Comparison of ENCODE assay signal across 9 cellular contexts in genomic region chr11:75174781-75175370, GRCh38. TPM values are rescaled to one million over a fixed set of nuclear protein-coding genes. Genes with fewer than 3 reads are reported as not detected.
DNase-seq lines count a peak whose midpoint lies in the region; ATAC-seq, FAIRE-seq and TF ChIP-seq lines count a peak whose summit lies in the region.
"Had no signal": no experiment of that assay in that cellular context is flagged by ENCODE, and none has a peak within 500 bp of the region (broad histone marks: within the 10 kb centered on the region; RNA-seq: fewer than 3 reads in every experiment).

No MANE protein-coding gene starts in this region.

- H3K9me3 Mint-ChIP-seq in effector memory CD8-positive, alpha-beta T cell: no peaks in the 10 kb centered on the region
- no peaks in the 10 kb centered on the region for H3K9me3 Mint-ChIP-seq in nephron progenitor cell

- peaks cover 3% of the 10 kb centered on the region; the same call in 1 of the 2 replicates for H4K20me1 ChIP-seq in DND-41 (ENCODE audit: insufficient read depth, low read length)

- no peaks in the 10 kb centered on the region for H3K79me2 ChIP-seq in DND-41 (ENCODE audit: insufficient read depth, low read length)

- H2AFZ ChIP-seq in DND-41 (ENCODE audit: low read depth, low read length): peak overlapping the region; percentile 65

- H3K27me3 Mint-ChIP-seq in effector memory CD8-positive, alpha-beta T cell: peaks cover 0 to 17% of the 10 kb centered on the region in 2 donors
- peaks cover 5% of the 10 kb centered on the region for H3K27me3 Mint-ChIP-seq in nephron progenitor cell (ENCODE audit: low read depth, poor library complexity)

- H3K9me3 ChIP-seq in DND-41 (ENCODE audit: insufficient read depth, low read length, severe bottlenecking) (no peaks in the 10 kb centered on the region), small intestine (ENCODE audit: control insufficient read depth, low read depth) (no peaks in the 10 kb centered on the region)

- H3K27ac ChIP-seq in DND-41 (ENCODE audit: low read length): 0 out of 2 replicates have a peak overlapping the region, but pooled peaks have one; percentile 27
- peak overlapping the region in 1 of 2 donors; percentile 59 for H3K27ac ChIP-seq in small intestine (ENCODE audit: low read depth in 1 of 2, low read length in 1 of 2)

- peak; percentile 84 for ATAC-seq in DND-41 (ENCODE audit: insufficient read depth, low read depth)
- no peak for ATAC-seq in effector memory CD8-positive, alpha-beta T cell (replicated peaks)

- H3K36me3 ChIP-seq in DND-41 (ENCODE audit: insufficient read depth, low read length) (no peaks in the 10 kb centered on the region), small intestine (ENCODE audit: control insufficient read depth in 2 of 2, insufficient read depth in 2 of 2, low read length in 2 of 2) (peaks cover 0 to 2% of the 10 kb centered on the region in 2 donors)

- no peaks in the 10 kb centered on the region for H3K36me3 Mint-ChIP-seq in effector memory CD8-positive, alpha-beta T cell (ENCODE audit: insufficient read depth)
- H3K36me3 Mint-ChIP-seq in nephron progenitor cell (ENCODE audit: low read depth): no peaks in the 10 kb centered on the region

- TF ChIP-seq CTCF in DND-41 (IDR thresholded peaks at IDR 0.05; ENCODE audit: borderline replicate concordance, extremely low read depth, low read length, poor library complexity, severe bottlenecking) (no peak), nephron progenitor cell (IDR thresholded peaks at IDR 0.05) (no peak), GM10266 (IDR thresholded peaks at IDR 0.05; ENCODE audit: control insufficient read depth, insufficient read depth, low read depth, missing control alignments) (no peak), GM13977 (IDR thresholded peaks at IDR 0.05; ENCODE audit: extremely low read depth, insufficient read depth, missing control alignments) (no peak)

- peak overlapping the region; percentile 3 to 70 for H3K27ac Mint-ChIP-seq in effector memory CD8-positive, alpha-beta T cell
- H3K27ac Mint-ChIP-seq in nephron progenitor cell: no peak overlapping the region

- in situ Hi-C loops in GM13977 (cut with MboI; ENCODE audit: low pct_unique_long_range_greater_than_20kb, low sequenced_read_pairs, unreplicated experiment): no loop called here

- H3K4me3 Mint-ChIP-seq in effector memory CD8-positive, alpha-beta T cell: peak overlapping the region in 1 of 2 donors; percentile 6
- no peak overlapping the region for H3K4me3 Mint-ChIP-seq in nephron progenitor cell

- FAIRE-seq in small intestine (lab: Jason Lieb, UNC): no peak
- FAIRE-seq: endothelial cell of umbilical vein had no signal

- WGBS in small intestine, 3 donors: 43 to 60% (median 54%) methylated on average over 7 of the region's 7 CpGs

- H3K27me3 ChIP-seq in DND-41 (ENCODE audit: insufficient read depth, low read length, poor library complexity) (no peaks in the 10 kb centered on the region), small intestine (ENCODE audit: control insufficient read depth in 2 of 2, insufficient read depth in 2 of 2, low read length in 2 of 2) (no peaks in the 10 kb centered on the region)

- H3K4me1 ChIP-seq in DND-41 (ENCODE audit: insufficient read depth, low read length): peaks cover 14% of the 10 kb centered on the region
- peaks cover 3 to 4% of the 10 kb centered on the region in 2 donors for H3K4me1 ChIP-seq in small intestine (ENCODE audit: control insufficient read depth in 2 of 2, insufficient read depth in 1 of 2, low read depth in 1 of 2, low read length in 1 of 2)

- peaks cover 9 to 11% of the 10 kb centered on the region in 2 donors for H3K4me1 Mint-ChIP-seq in effector memory CD8-positive, alpha-beta T cell (ENCODE audit: low read depth in 2 of 2)
- H3K4me1 Mint-ChIP-seq in nephron progenitor cell: peaks cover 19% of the 10 kb centered on the region

- H3K4me3 ChIP-seq in DND-41 (ENCODE audit: low read depth in 1 of 2, low read length in 2 of 2) (no peak overlapping the region), small intestine (ENCODE audit: low read depth in 1 of 2, low read length in 2 of 2) (no peak overlapping the region)

- no peak overlapping the region for H3K9ac ChIP-seq in DND-41 (ENCODE audit: low read depth, low read length)

- peak overlapping the region; percentile 32 for H3K4me2 ChIP-seq in DND-41 (ENCODE audit: insufficient read depth, low read length)

- DNase-seq in DND-41 (peak; percentile 49), NK-92 (lab: John Stamatoyannopoulos, UW; ENCODE audit: unreplicated experiment) (peak; percentile 3), nephron progenitor cell (peak; percentile 19), GM10266 (ENCODE audit: extremely low spot score) (no peak), small intestine (no peak), GM13977 (ENCODE audit: low spot score) (no peak), HK-2 (ENCODE audit: unreplicated experiment) (no peak)
- no peak for DNase-seq in effector memory CD8-positive, alpha-beta T cell

RNA-seq across cellular contexts. Expression of gene SLCO2B1, which starts 24.0 kb away (rescaled TPM):
- 10 to 100 TPM; 10.3 to 46.6 (median 14.5) TPM for polyA plus RNA-seq in small intestine

Comparison
In these comparisons a context has a peak if more than half of its experiments do, and no peak if none do; other contexts are left out.
1. DNase-seq: peak in DND-41 (single experiment), NK-92 (single experiment) and nephron progenitor cell (single experiment); none in effector memory CD8-positive, alpha-beta T cell (0 of 3), GM10266 (single experiment), small intestine (single experiment), GM13977 (single experiment) and HK-2 (single experiment).